ENCODE assay signal across 12 cellular contexts in the genomic region with DNA sequence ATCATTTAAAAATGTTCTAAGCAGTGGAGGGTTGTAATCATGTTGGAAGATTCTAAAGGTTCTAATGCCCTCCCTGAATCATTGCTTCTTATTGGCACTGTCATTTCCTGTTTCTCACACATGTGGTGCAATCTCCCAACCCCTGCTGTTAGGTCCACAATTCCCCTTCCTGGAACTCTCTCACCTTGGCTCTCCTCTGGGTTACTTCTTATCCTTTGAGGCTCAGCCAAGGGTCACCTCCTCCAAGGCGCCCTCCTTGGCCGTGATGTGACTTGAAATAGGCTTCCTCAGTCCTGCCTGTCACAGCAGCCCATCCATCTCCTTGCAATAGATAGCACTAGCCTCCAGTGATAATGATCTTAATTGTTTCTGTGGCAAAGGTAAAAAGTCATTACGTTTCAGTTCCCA.
DNase-seq lines count a peak whose midpoint lies in the region; ATAC-seq and TF ChIP-seq lines count a peak whose summit lies in the region.
"Had no signal": no experiment of that assay in that cellular context is flagged by ENCODE, and none has a peak within 500 bp of the region (broad histone marks: within the 10 kb centered on the region; RNA-seq: fewer than 3 reads in every experiment).

No MANE protein-coding gene starts in this region.

- H3K27ac ChIP-seq in RWPE1: peak overlapping the region; percentile 49; the same call in 1 of the 2 replicates
- H3K27ac ChIP-seq: gastrocnemius medialis had no signal

- DNase-seq in AG10803 (ENCODE audit: low read depth): peak; percentile 70
- peak; percentile 79 for DNase-seq in HS-5 (ENCODE audit: low read depth)
- DNase-seq in RWPE1 (ENCODE audit: low spot score): peak; percentile 51
- DNase-seq in fibroblast of villous mesenchyme (ENCODE audit: low read depth): peak; percentile 19
- no peak for DNase-seq in NCI-H446 treated with DMSO at 0.1 percent for 48 hours (lab: John Stamatoyannopoulos, UW)
- no peak for DNase-seq in midbrain (lab: John Stamatoyannopoulos, UW)
- DNase-seq: gastrocnemius medialis, NCI-H524, retina had no signal

- no peak for TF ChIP-seq CTCF in AG10803 (conservative IDR thresholded peaks at IDR 0.05; ENCODE audit: low read length)
- TF ChIP-seq CTCF in RWPE1 (conservative IDR thresholded peaks at IDR 0.05; ENCODE audit: low read depth): no peak
- TF ChIP-seq CTCF in fibroblast of villous mesenchyme (IDR thresholded peaks at IDR 0.05; ENCODE audit: insufficient read depth, low read depth, low read length): no peak

- CTCF ChIA-PET in RWPE1 (lab: Yijun Ruan, JAX): no interaction called here

- ATAC-seq in HG03457 (IDR thresholded peaks at IDR 0.05; ENCODE audit: unreplicated experiment): no peak
- no peak for ATAC-seq in HG03196 (IDR thresholded peaks at IDR 0.05; ENCODE audit: unreplicated experiment)
- ATAC-seq: gastrocnemius medialis had no signal

- no peak overlapping the region for H3K4me3 ChIP-seq in AG10803 (ENCODE audit: low read length)
- no peak overlapping the region for H3K4me3 ChIP-seq in fibroblast of villous mesenchyme (ENCODE audit: low read depth, low read length)
- H3K4me3 ChIP-seq: gastrocnemius medialis, lung had no signal

- POLR2A ChIA-PET in RWPE1 (lab: Yijun Ruan, JAX; ENCODE audit: low non-redundant PET): no interaction called here

Comparison
In these comparisons a context has a peak if more than half of its experiments do, and no peak if none do; other contexts are left out.
1. DNase-seq: peak in AG10803 (single experiment), HS-5 (single experiment), RWPE1 (single experiment) and fibroblast of villous mesenchyme (single experiment); none in NCI-H446 treated with DMSO at 0.1 percent for 48 hours (single experiment) and midbrain (single experiment).